13 cellular contexts compared by ENCODE assay signal in genomic region chr9:105886136-105886535, GRCh38.
"Had no signal": no experiment of that assay in that cellular context is flagged by ENCODE, and none has a peak within 500 bp of the region (broad histone marks: within the 10 kb centered on the region; RNA-seq: fewer than 3 reads in every experiment).

No MANE protein-coding gene starts in this region.

- DNase-seq: activated B cell treated with CpG ODN at 0.5 μM for 24 hours; activated CD4-positive, alpha-beta T cell treated with anti-CD3 and anti-CD28 coated beads for 4 hours; activated CD8-positive, alpha-beta T cell treated with anti-CD3 and anti-CD28 coated beads for 36 hours; activated naive CD4-positive, alpha-beta T cell treated with anti-CD3 and anti-CD28 coated beads for 36 hours; activated T-cell treated with anti-CD3 and anti-CD28 coated beads, Interleukin-2, amount 50 U/mL, for 24 hours; aorta; cerebellar nuclear complex; effector CD8-positive, alpha-beta T cell; lower lobe of right lung; occipital lobe; SK-N-SH had no signal

- H3K27ac ChIP-seq: lower lobe of right lung, right atrium auricular region, thoracic aorta had no signal
